In genomic region chr9:38087934-38088925, GRCh38 we compare ENCODE assay signal across 8 cellular contexts. TPM values are rescaled to one million over a fixed set of nuclear protein-coding genes. Genes with fewer than 3 reads are reported as not detected.
DNase-seq lines count a peak whose midpoint lies in the region; ATAC-seq lines count a peak whose summit lies in the region.

No MANE protein-coding gene starts in this region.

- intact Hi-C loops in Right ventricle myocardium inferior (cut with DNase I), result loop anchor here (2.0 to 10.0 kb wide), 4 partner anchors 71 to 283 kb away; partner anchors contain the start of gene DCAF10

- DNase-seq in NCI-H1417 (lab: John Stamatoyannopoulos, UW) (peak; percentile 36 to 52 (median 40)), NCI-H1417 treated with DMSO at 0.1 percent for 48 hours (lab: John Stamatoyannopoulos, UW) (no peak), RKO (ENCODE audit: low spot score) (peak; percentile 49), Right ventricle myocardium inferior (ENCODE audit: missing footprints) (peak; percentile 86), retina (peak; percentile 79)
- peak; percentile 74 for DNase-seq in activated naive CD4-positive, alpha-beta T cell treated with Interleukin-2 at 50 U/mL for 16 hours

- ATAC-seq in HG02759 (IDR thresholded peaks at IDR 0.05; ENCODE audit: unreplicated experiment) (peak; percentile 33), Right ventricle myocardium inferior (peak; percentile 77), HG03045 (IDR thresholded peaks at IDR 0.05; ENCODE audit: unreplicated experiment) (no peak)

RNA-seq across cellular contexts. Expression of gene SHB, which starts 19.2 kb away (rescaled TPM):
- total RNA-seq in Right ventricle myocardium inferior, result 14.7 TPM
